Comparison of ENCODE assay signal across 24 cellular contexts in the genomic region with DNA sequence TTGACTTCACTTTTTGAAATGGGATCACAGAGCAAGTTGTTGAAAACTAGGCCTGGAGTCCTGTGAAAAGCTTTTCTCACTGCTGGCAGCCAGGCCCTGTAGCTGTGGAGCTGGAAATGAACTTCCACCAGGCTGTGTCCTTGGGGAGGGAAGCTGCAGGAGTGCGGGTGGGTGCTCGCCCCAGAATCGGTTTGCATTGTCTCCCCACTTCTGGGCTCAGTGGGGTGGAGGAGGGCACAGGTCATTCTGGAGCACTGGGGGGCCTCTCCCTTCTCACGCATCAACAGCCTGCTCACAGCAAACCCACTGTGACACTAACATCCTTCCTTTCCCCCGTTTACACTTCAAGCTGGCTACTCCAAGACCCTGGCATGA. TPM values are rescaled to one million over a fixed set of nuclear protein-coding genes. Genes with fewer than 3 reads are reported as not detected.
"Had no signal": no experiment of that assay in that cellular context is flagged by ENCODE, and none has a peak within 500 bp of the region (broad histone marks: within the 10 kb centered on the region; RNA-seq: fewer than 3 reads in every experiment).

No MANE protein-coding gene starts in this region.

- H3K27me3 ChIP-seq: ascending aorta, body of pancreas, Peyer's patch had no signal

- H3K4me1 ChIP-seq: ascending aorta, body of pancreas, Peyer's patch, SJCRH30 had no signal

- H3K27me3 Mint-ChIP-seq: activated B cell treated with CpG ODN at 0.5 μM for 24 hours; activated CD4-positive, alpha-beta T cell treated with anti-CD3 and anti-CD28 coated beads, Interleukin-2, amount 10 ng/mL, durations not matched to agents 24 days and 14 days; activated naive CD8-positive, alpha-beta T cell treated with anti-CD3 and anti-CD28 coated beads, Interleukin-2, amount 50 U/mL, for 24 hours had no signal

- H3K9ac ChIP-seq: KMS-11, SK-N-SH had no signal

- H3K9me3 ChIP-seq: ascending aorta, body of pancreas, Peyer's patch, SJCRH30, SK-N-SH had no signal

- H3K9me3 Mint-ChIP-seq: activated B cell treated with CpG ODN at 0.5 μM for 24 hours; activated CD4-positive, alpha-beta T cell treated with anti-CD3 and anti-CD28 coated beads, Interleukin-2, amount 10 ng/mL, durations not matched to agents 24 days and 14 days; activated naive CD8-positive, alpha-beta T cell treated with anti-CD3 and anti-CD28 coated beads, Interleukin-2, amount 50 U/mL, for 24 hours had no signal

- H3K27ac Mint-ChIP-seq: activated B cell treated with CpG ODN at 0.5 μM for 24 hours; activated CD4-positive, alpha-beta T cell treated with anti-CD3 and anti-CD28 coated beads, Interleukin-2, amount 10 ng/mL, durations not matched to agents 24 days and 14 days; activated naive CD8-positive, alpha-beta T cell treated with anti-CD3 and anti-CD28 coated beads, Interleukin-2, amount 50 U/mL, for 24 hours had no signal

- H3K27ac ChIP-seq: ascending aorta, body of pancreas, KMS-11, Peyer's patch, RWPE1, SJCRH30 had no signal

- ATAC-seq: activated naive CD8-positive, alpha-beta T cell treated with anti-CD3 and anti-CD28 coated beads, Interleukin-2, amount 50 U/mL, for 24 hours; body of pancreas; HepG2 had no signal

- H3K4me3 Mint-ChIP-seq: activated B cell treated with CpG ODN at 0.5 μM for 24 hours; activated CD4-positive, alpha-beta T cell treated with anti-CD3 and anti-CD28 coated beads, Interleukin-2, amount 10 ng/mL, durations not matched to agents 24 days and 14 days; activated naive CD8-positive, alpha-beta T cell treated with anti-CD3 and anti-CD28 coated beads, Interleukin-2, amount 50 U/mL, for 24 hours had no signal

- DNase-seq: activated B cell treated with CpG ODN at 0.5 μM for 24 hours; activated CD4-positive, alpha-beta T cell treated with anti-CD3 and anti-CD28 coated beads for 1 hour; activated CD4-positive, alpha-beta T cell treated with anti-CD3 and anti-CD28 coated beads, Interleukin-2, amount 10 ng/mL, durations not matched to agents 24 days and 14 days; activated CD4-positive, alpha-beta T cell treated with anti-CD3 and anti-CD28 coated beads, Interleukin-2, amount 50 U/mL, for 48 hours; activated naive CD4-positive, alpha-beta T cell treated with anti-CD3 and anti-CD28 coated beads, Interleukin-2, amount 50 U/mL, for 16 hours; activated naive CD8-positive, alpha-beta T cell treated with anti-CD3 and anti-CD28 coated beads, Interleukin-2, amount 50 U/mL, for 24 hours; activated T-cell treated with anti-CD3 and anti-CD28 coated beads, Interleukin-2, amount 50 U/mL, for 1 hour; amniotic stem cell; body of pancreas; NCI-H1092; NCI-H1417 treated with DMSO at 0.1 percent for 48 hours; NCI-H1694; NCI-H2029; NCI-H2107; NCI-H345; NCI-H524; Peyer's patch; Right ventricle myocardium superior; SJCRH30; SK-N-SH had no signal

- H3K4me2 ChIP-seq: KMS-11, SK-N-SH had no signal

RNA-seq across cellular contexts. Expression of a gene that starts 15.2 kb away (rescaled TPM):
- total RNA-seq: SJCRH30 had no signal
